ENCODE assay signal across 1 cellular context in the genomic region with DNA sequence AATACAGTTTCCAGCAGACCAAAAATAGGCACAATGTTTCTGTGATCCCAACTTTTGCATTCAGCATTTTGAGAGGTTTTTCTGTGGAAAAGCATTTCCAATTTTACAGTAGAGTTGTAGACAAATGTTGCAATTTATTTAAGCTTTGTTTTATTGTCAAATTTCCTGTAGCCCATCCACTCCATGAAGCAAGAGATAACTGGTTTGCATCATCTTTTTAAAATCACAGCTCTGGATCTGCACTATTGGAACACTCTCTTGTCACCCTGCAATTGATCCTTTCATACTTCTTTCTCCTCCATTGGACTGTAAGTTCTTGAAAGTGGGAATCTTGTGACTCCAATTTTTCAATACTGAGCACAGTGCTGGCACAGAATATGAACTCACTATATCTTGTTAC.
TF ChIP-seq lines count a peak whose summit lies in the region.

No MANE protein-coding gene starts in this region.

TF ChIP-seq in GM23338, 12 proteins besides CTCF, POLR2A, EP300 and RAD21 (continued from another document):
- TF ChIP-seq, protein P1, sequence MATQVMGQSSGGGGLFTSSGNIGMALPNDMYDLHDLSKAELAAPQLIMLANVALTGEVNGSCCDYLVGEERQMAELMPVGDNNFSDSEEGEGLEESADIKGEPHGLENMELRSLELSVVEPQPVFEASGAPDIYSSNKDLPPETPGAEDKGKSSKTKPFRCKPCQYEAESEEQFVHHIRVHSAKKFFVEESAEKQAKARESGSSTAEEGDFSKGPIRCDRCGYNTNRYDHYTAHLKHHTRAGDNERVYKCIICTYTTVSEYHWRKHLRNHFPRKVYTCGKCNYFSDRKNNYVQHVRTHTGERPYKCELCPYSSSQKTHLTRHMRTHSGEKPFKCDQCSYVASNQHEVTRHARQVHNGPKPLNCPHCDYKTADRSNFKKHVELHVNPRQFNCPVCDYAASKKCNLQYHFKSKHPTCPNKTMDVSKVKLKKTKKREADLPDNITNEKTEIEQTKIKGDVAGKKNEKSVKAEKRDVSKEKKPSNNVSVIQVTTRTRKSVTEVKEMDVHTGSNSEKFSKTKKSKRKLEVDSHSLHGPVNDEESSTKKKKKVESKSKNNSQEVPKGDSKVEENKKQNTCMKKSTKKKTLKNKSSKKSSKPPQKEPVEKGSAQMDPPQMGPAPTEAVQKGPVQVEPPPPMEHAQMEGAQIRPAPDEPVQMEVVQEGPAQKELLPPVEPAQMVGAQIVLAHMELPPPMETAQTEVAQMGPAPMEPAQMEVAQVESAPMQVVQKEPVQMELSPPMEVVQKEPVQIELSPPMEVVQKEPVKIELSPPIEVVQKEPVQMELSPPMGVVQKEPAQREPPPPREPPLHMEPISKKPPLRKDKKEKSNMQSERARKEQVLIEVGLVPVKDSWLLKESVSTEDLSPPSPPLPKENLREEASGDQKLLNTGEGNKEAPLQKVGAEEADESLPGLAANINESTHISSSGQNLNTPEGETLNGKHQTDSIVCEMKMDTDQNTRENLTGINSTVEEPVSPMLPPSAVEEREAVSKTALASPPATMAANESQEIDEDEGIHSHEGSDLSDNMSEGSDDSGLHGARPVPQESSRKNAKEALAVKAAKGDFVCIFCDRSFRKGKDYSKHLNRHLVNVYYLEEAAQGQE (IDR thresholded peaks at IDR 0.05; ENCODE audit: unreplicated experiment), result no peak
- no peak for TF ChIP-seq EZH2 (IDR thresholded peaks at IDR 0.05; ENCODE audit: low read depth, unreplicated experiment)
- TF ChIP-seq, protein P2, sequence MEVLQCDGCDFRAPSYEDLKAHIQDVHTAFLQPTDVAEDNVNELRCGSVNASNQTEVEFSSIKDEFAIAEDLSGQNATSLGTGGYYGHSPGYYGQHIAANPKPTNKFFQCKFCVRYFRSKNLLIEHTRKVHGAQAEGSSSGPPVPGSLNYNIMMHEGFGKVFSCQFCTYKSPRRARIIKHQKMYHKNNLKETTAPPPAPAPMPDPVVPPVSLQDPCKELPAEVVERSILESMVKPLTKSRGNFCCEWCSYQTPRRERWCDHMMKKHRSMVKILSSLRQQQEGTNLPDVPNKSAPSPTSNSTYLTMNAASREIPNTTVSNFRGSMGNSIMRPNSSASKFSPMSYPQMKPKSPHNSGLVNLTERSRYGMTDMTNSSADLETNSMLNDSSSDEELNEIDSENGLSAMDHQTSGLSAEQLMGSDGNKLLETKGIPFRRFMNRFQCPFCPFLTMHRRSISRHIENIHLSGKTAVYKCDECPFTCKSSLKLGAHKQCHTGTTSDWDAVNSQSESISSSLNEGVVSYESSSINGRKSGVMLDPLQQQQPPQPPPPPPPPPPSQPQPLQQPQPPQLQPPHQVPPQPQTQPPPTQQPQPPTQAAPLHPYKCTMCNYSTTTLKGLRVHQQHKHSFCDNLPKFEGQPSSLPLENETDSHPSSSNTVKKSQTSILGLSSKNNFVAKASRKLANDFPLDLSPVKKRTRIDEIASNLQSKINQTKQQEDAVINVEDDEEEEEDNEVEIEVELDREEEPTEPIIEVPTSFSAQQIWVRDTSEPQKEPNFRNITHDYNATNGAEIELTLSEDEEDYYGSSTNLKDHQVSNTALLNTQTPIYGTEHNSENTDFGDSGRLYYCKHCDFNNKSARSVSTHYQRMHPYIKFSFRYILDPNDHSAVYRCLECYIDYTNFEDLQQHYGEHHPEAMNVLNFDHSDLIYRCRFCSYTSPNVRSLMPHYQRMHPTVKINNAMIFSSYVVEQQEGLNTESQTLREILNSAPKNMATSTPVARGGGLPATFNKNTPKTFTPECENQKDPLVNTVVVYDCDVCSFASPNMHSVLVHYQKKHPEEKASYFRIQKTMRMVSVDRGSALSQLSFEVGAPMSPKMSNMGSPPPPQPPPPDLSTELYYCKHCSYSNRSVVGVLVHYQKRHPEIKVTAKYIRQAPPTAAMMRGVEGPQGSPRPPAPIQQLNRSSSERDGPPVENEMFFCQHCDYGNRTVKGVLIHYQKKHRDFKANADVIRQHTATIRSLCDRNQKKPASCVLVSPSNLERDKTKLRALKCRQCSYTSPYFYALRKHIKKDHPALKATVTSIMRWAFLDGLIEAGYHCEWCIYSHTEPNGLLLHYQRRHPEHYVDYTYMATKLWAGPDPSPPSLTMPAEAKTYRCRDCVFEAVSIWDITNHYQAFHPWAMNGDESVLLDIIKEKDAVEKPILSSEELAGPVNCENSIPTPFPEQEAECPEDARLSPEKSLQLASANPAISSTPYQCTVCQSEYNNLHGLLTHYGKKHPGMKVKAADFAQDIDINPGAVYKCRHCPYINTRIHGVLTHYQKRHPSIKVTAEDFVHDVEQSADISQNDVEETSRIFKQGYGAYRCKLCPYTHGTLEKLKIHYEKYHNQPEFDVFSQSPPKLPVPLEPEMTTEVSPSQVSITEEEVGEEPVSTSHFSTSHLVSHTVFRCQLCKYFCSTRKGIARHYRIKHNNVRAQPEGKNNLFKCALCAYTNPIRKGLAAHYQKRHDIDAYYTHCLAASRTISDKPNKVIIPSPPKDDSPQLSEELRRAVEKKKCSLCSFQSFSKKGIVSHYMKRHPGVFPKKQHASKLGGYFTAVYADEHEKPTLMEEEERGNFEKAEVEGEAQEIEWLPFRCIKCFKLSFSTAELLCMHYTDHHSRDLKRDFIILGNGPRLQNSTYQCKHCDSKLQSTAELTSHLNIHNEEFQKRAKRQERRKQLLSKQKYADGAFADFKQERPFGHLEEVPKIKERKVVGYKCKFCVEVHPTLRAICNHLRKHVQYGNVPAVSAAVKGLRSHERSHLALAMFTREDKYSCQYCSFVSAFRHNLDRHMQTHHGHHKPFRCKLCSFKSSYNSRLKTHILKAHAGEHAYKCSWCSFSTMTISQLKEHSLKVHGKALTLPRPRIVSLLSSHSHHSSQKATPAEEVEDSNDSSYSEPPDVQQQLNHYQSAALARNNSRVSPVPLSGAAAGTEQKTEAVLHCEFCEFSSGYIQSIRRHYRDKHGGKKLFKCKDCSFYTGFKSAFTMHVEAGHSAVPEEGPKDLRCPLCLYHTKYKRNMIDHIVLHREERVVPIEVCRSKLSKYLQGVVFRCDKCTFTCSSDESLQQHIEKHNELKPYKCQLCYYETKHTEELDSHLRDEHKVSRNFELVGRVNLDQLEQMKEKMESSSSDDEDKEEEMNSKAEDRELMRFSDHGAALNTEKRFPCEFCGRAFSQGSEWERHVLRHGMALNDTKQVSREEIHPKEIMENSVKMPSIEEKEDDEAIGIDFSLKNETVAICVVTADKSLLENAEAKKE (CRISPR knock-in tag; IDR thresholded peaks at IDR 0.05), result no peak
- no peak for TF ChIP-seq POLR2AphosphoS5 (IDR thresholded peaks at IDR 0.05; ENCODE audit: low read depth)
- no peak for TF ChIP-seq ETS1 (IDR thresholded peaks at IDR 0.05)
- TF ChIP-seq ZNF114 (CRISPR knock-in tag; IDR thresholded peaks at IDR 0.05), result no peak
- TF ChIP-seq CREB1 (CRISPR knock-in tag; IDR thresholded peaks at IDR 0.05; ENCODE audit: low read depth), result no peak
- TF ChIP-seq ZNF331 (CRISPR knock-in tag; IDR thresholded peaks at IDR 0.05; ENCODE audit: low read depth), result no peak
- TF ChIP-seq NANOG (IDR thresholded peaks at IDR 0.05; ENCODE audit: borderline replicate concordance), result no peak
